ENCODE assay signal across 17 cellular contexts in the genomic region with DNA sequence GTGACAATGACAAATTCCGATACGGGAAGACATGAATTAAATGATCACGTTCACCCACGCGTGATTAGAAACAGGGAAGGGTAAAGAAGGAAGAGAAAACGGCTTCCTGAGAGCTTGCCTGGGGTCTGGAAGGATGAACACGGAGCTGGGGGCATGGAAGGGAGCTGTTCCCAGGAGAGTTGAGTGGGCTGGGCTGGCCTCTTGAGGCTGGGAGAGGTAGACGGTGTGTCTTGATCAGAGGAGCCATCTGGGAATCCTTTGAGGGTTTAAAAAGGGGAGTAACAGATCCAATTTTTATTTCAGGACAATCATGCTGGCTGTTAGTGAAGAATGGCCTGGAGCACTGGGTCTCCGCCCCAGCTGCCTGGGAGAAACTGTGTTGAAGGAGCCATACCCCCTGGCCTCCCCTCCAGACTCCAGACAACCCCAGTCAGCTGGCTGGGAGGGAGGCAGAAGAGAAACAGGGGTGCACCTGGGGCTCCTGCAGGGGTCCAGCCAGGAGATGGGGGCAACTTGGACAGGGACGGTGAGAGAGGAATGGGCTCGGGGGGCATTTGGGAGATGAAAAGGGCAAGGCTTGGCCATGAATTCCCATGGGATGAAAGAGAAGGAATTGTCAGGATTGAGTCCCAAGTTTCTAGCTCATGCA. TPM values are rescaled to one million over a fixed set of nuclear protein-coding genes. Genes with fewer than 3 reads are reported as not detected.
DNase-seq lines count a peak whose midpoint lies in the region; ATAC-seq and TF ChIP-seq lines count a peak whose summit lies in the region.
"Had no signal": no experiment of that assay in that cellular context is flagged by ENCODE, and none has a peak within 500 bp of the region (broad histone marks: within the 10 kb centered on the region; RNA-seq: fewer than 3 reads in every experiment).

No MANE protein-coding gene starts in this region.

- 95% methylated on average over 11 of the region's 11 CpGs for WGBS in right cardiac atrium

- ATAC-seq in right cardiac atrium (no peak), left ventricle myocardium superior (no peak), mucosa of descending colon (no peak), HG03521 (IDR thresholded peaks at IDR 0.05; ENCODE audit: unreplicated experiment) (no peak)
- ATAC-seq: HepG2, Panc1 had no signal

- peak in 2 of 3 donors; percentile 25 to 35 for DNase-seq in right cardiac atrium
- no peak for DNase-seq in left ventricle myocardium superior
- DNase-seq in RWPE1 (ENCODE audit: low spot score): no peak
- DNase-seq in mucosa of descending colon: peak in 2 of 3 donors; percentile 41 to 45
- no peak for DNase-seq in A172 (ENCODE audit: low spot score)
- DNase-seq in NAMALWA (ENCODE audit: low spot score): no peak
- no peak for DNase-seq in activated effector memory CD4-positive, alpha-beta T cell treated with Interleukin-2 at 50 U/mL for 16 hours
- DNase-seq: activated CD4-positive, alpha-beta memory T cell treated with anti-CD3 and anti-CD28 coated beads, Interleukin-2, amount 10 ng/mL, durations not matched to agents 7 days and 5 days; immature natural killer cell; NCI-H1048; NCI-H446; upper lobe of left lung had no signal

- no peaks in the 10 kb centered on the region for H3K36me3 ChIP-seq in mucosa of descending colon (ENCODE audit: low read depth)
- H3K36me3 ChIP-seq: HAP-1, upper lobe of left lung had no signal

- H3K4me3 ChIP-seq in right cardiac atrium (ENCODE audit: low read length) (no peak overlapping the region), mucosa of descending colon (no peak overlapping the region)
- H3K4me3 ChIP-seq: HAP-1, upper lobe of left lung had no signal

- H3K4me1 ChIP-seq in right cardiac atrium (ENCODE audit: control insufficient read depth, insufficient read depth, low read length) (no peaks in the 10 kb centered on the region), mucosa of descending colon (ENCODE audit: low read depth) (peaks cover 25% of the 10 kb centered on the region)

- intact Hi-C loops in right cardiac atrium (cut with DNase I): no loop called here
- intact Hi-C loops in left ventricle myocardium superior (cut with micrococcal nuclease): no loop called here
- intact Hi-C loops in mucosa of descending colon (cut with DNase I, micrococcal nuclease): no loop called here

- no peak overlapping the region for H3K27ac ChIP-seq in right cardiac atrium (ENCODE audit: low read length)
- H3K27ac ChIP-seq in RWPE1: peak overlapping the region; percentile 80
- H3K27ac ChIP-seq: epithelial cell of prostate, upper lobe of left lung had no signal

- TF ChIP-seq CTCF in RWPE1 (conservative IDR thresholded peaks at IDR 0.05; ENCODE audit: low read depth): no peak
- TF ChIP-seq CTCF in mucosa of descending colon (IDR thresholded peaks at IDR 0.05): no peak

- POLR2A ChIA-PET in RWPE1 (lab: Yijun Ruan, JAX; ENCODE audit: low non-redundant PET): no interaction called here

- CTCF ChIA-PET in RWPE1 (lab: Yijun Ruan, JAX): interaction anchor here (0.6 to 0.7 kb wide), 2 partner anchors 405 to 826 kb away, joined by 3 to 5 read pairs; no protein-coding TSS in a partner anchor

- H3K27me3 ChIP-seq in right cardiac atrium (ENCODE audit: control insufficient read depth, insufficient read depth): no peaks in the 10 kb centered on the region
- H3K27me3 ChIP-seq: upper lobe of left lung had no signal

- no peaks in the 10 kb centered on the region for H3K9me3 ChIP-seq in right cardiac atrium (ENCODE audit: control insufficient read depth, low read length)
- no peaks in the 10 kb centered on the region for H3K9me3 ChIP-seq in mucosa of descending colon
- H3K9me3 ChIP-seq: HAP-1, upper lobe of left lung had no signal

RNA-seq across cellular contexts. Expression of gene CGNL1, which starts 53.6 kb away (rescaled TPM):
- total RNA-seq in right cardiac atrium (10 to 100 TPM; 48.6 to 59.9 (median 53.1) TPM), left ventricle myocardium superior (15.2 TPM), mucosa of descending colon (1 to 10 TPM; 3.3 to 4.5 (median 3.9) TPM)
- 12.7 TPM for polyA plus RNA-seq in right cardiac atrium
- total RNA-seq in A172 (2014; rRNA removed; shearing (Covaris generic)): 3.4 and 4.7 TPM in 2 replicates
- total RNA-seq: activated CD4-positive, alpha-beta memory T cell treated with anti-CD3 and anti-CD28 coated beads, Interleukin-2, amount 10 ng/mL, durations not matched to agents 7 days and 5 days had no signal
- polyA plus RNA-seq: immature natural killer cell had no signal

Comparison
In these comparisons a context has a peak if more than half of its experiments do, and no peak if none do; other contexts are left out.
1. DNase-seq: peak in right cardiac atrium (2 of 3) and mucosa of descending colon (2 of 3); none in left ventricle myocardium superior (single experiment), RWPE1 (single experiment), A172 (single experiment), NAMALWA (single experiment) and activated effector memory CD4-positive, alpha-beta T cell treated with Interleukin-2 at 50 U/mL for 16 hours (single experiment).